In genomic region chr14:101035466-101036225, GRCh38 we compare ENCODE assay signal across 28 cellular contexts.
DNase-seq lines count a peak whose midpoint lies in the region; ATAC-seq and TF ChIP-seq lines count a peak whose summit lies in the region.
"Had no signal": no experiment of that assay in that cellular context is flagged by ENCODE, and none has a peak within 500 bp of the region (broad histone marks: within the 10 kb centered on the region; RNA-seq: fewer than 3 reads in every experiment).

No MANE protein-coding gene starts in this region.

- TF ChIP-seq EP300 in ovary (IDR thresholded peaks at IDR 0.05): no peak

- CTCF ChIA-PET in activated B cell treated with CpG ODN at 0.5 μM for 24 hours (lab: Charles Lee): no interaction called here

- WGBS in ovary, 3 donors: 84 to 91% (median 85%) methylated on average over 15 of the region's 15 CpGs

- POLR2A ChIA-PET in activated B cell treated with CpG ODN at 0.5 μM for 24 hours (lab: Charles Lee): no interaction called here

- H3K4me3 ChIP-seq in BE2C (ENCODE audit: low read depth, low read length) (no peak overlapping the region), ovary (no peak overlapping the region)
- H3K4me3 ChIP-seq: esophagus muscularis mucosa, K562, SJCRH30, upper lobe of left lung had no signal

- DNase-seq in NCI-H524 (lab: John Stamatoyannopoulos, UW) (peak; percentile 17 to 61), NCI-H524 treated with DMSO at 0.1 percent for 48 hours (lab: John Stamatoyannopoulos, UW) (no peak), BE2C (peak; percentile 2), activated B cell treated with CpG ODN at 0.5 μM for 24 hours (peak; percentile 4), ovary (peak in 4 of 5 donors; percentile 2 to 18 (median 9)), T-helper 2 cell (no peak), NCI-H82 treated with DMSO at 0.1 percent for 48 hours (lab: John Stamatoyannopoulos, UW; ENCODE audit: unreplicated experiment) (no peak)
- DNase-seq: activated CD4-positive, alpha-beta T cell treated with anti-CD3 and anti-CD28 coated beads, Interleukin-2, amount 10 ng/mL, durations not matched to agents 7 days and 5 days; activated gamma-delta T cell; activated T-cell treated with anti-CD3 and anti-CD28 coated beads, Interleukin-2, amount 50 U/mL, for 1 hour; dermis blood vessel endothelial cell; foreskin fibroblast; naive B cell; NCI-H1092; NCI-H187; NCI-H526; occipital lobe; SJCRH30; stimulated activated naive CD4-positive, alpha-beta T cell; WERI-Rb-1 had no signal

- no peaks in the 10 kb centered on the region for H3K4me1 Mint-ChIP-seq in activated B cell treated with CpG ODN at 0.5 μM for 24 hours
- H3K4me1 Mint-ChIP-seq: activated CD4-positive, alpha-beta T cell treated with anti-CD3 and anti-CD28 coated beads, Interleukin-2, amount 10 ng/mL, durations not matched to agents 7 days and 5 days; central memory CD8-positive, alpha-beta T cell; mesothelial cell of epicardium; naive B cell had no signal

- H3K4me1 ChIP-seq in BE2C: no peaks in the 10 kb centered on the region
- H3K4me1 ChIP-seq in ovary (ENCODE audit: insufficient read depth): no peaks in the 10 kb centered on the region
- H3K4me1 ChIP-seq: esophagus muscularis mucosa, SJCRH30, upper lobe of left lung had no signal

- no peak overlapping the region for H3K27ac ChIP-seq in ovary
- H3K27ac ChIP-seq: esophagus muscularis mucosa, SJCRH30, upper lobe of left lung, WERI-Rb-1 had no signal

- no peaks in the 10 kb centered on the region for H3K27me3 Mint-ChIP-seq in activated B cell treated with CpG ODN at 0.5 μM for 24 hours
- H3K27me3 Mint-ChIP-seq: activated CD4-positive, alpha-beta T cell treated with anti-CD3 and anti-CD28 coated beads, Interleukin-2, amount 10 ng/mL, durations not matched to agents 7 days and 5 days; CD4-positive, alpha-beta T cell had no signal

- no peaks in the 10 kb centered on the region for H3K36me3 Mint-ChIP-seq in activated B cell treated with CpG ODN at 0.5 μM for 24 hours (ENCODE audit: low read depth)
- H3K36me3 Mint-ChIP-seq: mesothelial cell of epicardium, naive B cell had no signal

- TF ChIP-seq POLR2A in ovary (IDR thresholded peaks at IDR 0.05): no peak

- H3K27me3 ChIP-seq in BE2C: no peaks in the 10 kb centered on the region
- no peaks in the 10 kb centered on the region for H3K27me3 ChIP-seq in ovary
- H3K27me3 ChIP-seq: esophagus muscularis mucosa, SJCRH30, upper lobe of left lung had no signal

- H3K36me3 ChIP-seq in BE2C (peaks cover 89% of the 10 kb centered on the region), ovary (no peaks in the 10 kb centered on the region)
- H3K36me3 ChIP-seq: esophagus muscularis mucosa, upper lobe of left lung, WERI-Rb-1 had no signal

- H3K27ac Mint-ChIP-seq in activated B cell treated with CpG ODN at 0.5 μM for 24 hours: no peak overlapping the region
- H3K27ac Mint-ChIP-seq: activated CD4-positive, alpha-beta T cell treated with anti-CD3 and anti-CD28 coated beads, Interleukin-2, amount 10 ng/mL, durations not matched to agents 7 days and 5 days; CD4-positive, alpha-beta T cell; mesothelial cell of epicardium; naive B cell had no signal

- no peaks in the 10 kb centered on the region for H3K9me3 Mint-ChIP-seq in activated B cell treated with CpG ODN at 0.5 μM for 24 hours
- H3K9me3 Mint-ChIP-seq: activated CD4-positive, alpha-beta T cell treated with anti-CD3 and anti-CD28 coated beads, Interleukin-2, amount 10 ng/mL, durations not matched to agents 7 days and 5 days; CD4-positive, alpha-beta T cell; central memory CD8-positive, alpha-beta T cell had no signal

- TF ChIP-seq CTCF in BE2C (IDR thresholded peaks at IDR 0.05; ENCODE audit: low read depth, low read length) (no peak), activated B cell treated with CpG ODN at 0.5 μM for 24 hours (IDR thresholded peaks at IDR 0.05) (no peak), ovary (IDR thresholded peaks at IDR 0.05) (no peak)

- ATAC-seq in activated B cell treated with CpG ODN at 0.5 μM for 24 hours (ENCODE audit: low read depth): no peak
- ATAC-seq in HG02678 (IDR thresholded peaks at IDR 0.05; ENCODE audit: unreplicated experiment): no peak
- ATAC-seq: HCT116, K562 had no signal

- H3K9me3 ChIP-seq in BE2C: no peaks in the 10 kb centered on the region
- H3K9me3 ChIP-seq in ovary: no peaks in the 10 kb centered on the region
- H3K9me3 ChIP-seq: esophagus muscularis mucosa, SJCRH30, upper lobe of left lung had no signal

- intact Hi-C loops in activated B cell treated with CpG ODN at 0.5 μM for 24 hours (cut with micrococcal nuclease): no loop called here
- intact Hi-C loops in ovary (cut with DNase I): no loop called here

- no peak overlapping the region for H3K4me3 Mint-ChIP-seq in activated B cell treated with CpG ODN at 0.5 μM for 24 hours
- H3K4me3 Mint-ChIP-seq: activated CD4-positive, alpha-beta T cell treated with anti-CD3 and anti-CD28 coated beads, Interleukin-2, amount 10 ng/mL, durations not matched to agents 7 days and 5 days; CD4-positive, alpha-beta T cell; central memory CD8-positive, alpha-beta T cell; mesothelial cell of epicardium; naive B cell had no signal

Comparison
In these comparisons a context has a peak if more than half of its experiments do, and no peak if none do; other contexts are left out.
1. DNase-seq: peak in NCI-H524 (2 of 2), BE2C (single experiment), activated B cell treated with CpG ODN at 0.5 μM for 24 hours (single experiment) and ovary (4 of 5); none in NCI-H524 treated with DMSO at 0.1 percent for 48 hours (single experiment), T-helper 2 cell (0 of 5) and NCI-H82 treated with DMSO at 0.1 percent for 48 hours (single experiment).